12 cellular contexts compared by ENCODE assay signal in the genomic region with DNA sequence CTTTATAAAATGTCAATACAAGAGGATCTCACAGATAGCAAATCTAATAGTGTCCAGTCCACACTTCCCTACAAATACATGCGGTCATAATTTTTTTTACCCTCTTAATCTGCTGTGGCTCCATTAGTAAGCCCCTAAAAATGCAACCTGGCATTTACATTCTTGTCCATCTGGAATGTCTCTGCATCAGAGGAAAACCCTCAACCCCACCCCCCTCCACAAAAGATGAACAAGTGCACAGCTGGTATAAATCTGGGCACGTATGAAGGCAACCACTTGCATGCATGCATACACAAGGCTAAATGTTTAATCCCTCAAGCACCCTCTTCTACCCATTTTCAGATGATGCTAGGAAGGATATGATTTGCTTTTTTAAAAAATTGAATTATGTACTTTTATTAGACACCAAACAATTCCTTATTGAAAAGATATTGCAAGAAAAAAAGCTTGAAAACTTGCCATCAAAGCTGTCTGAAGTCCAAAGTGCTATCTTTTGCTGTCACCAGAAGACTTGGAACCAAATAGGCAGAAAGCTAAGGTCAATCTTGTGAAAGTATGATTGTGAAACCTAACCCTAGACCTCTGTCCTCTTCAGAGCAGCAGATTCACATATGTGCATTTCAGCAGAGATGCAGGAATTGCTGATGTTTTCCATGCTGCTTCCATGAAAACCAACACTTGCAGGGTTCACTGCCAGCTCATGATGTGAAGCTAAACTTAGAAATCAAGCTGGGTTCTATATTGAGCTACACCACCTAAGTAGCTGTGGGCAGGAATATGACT. TPM values are rescaled to one million over a fixed set of nuclear protein-coding genes. Genes with fewer than 3 reads are reported as not detected.
DNase-seq lines count a peak whose midpoint lies in the region; ATAC-seq and TF ChIP-seq lines count a peak whose summit lies in the region.
"Had no signal": no experiment of that assay in that cellular context is flagged by ENCODE, and none has a peak within 500 bp of the region (broad histone marks: within the 10 kb centered on the region; RNA-seq: fewer than 3 reads in every experiment).

No MANE protein-coding gene starts in this region.

- H3K27me3 ChIP-seq in right atrium auricular region (no peaks in the 10 kb centered on the region), transverse colon (no peaks in the 10 kb centered on the region)
- H3K27me3 ChIP-seq: upper lobe of left lung had no signal

- TF ChIP-seq POLR2A in transverse colon (IDR thresholded peaks at IDR 0.05) = no peak

- H3K9me3 ChIP-seq in right atrium auricular region (no peaks in the 10 kb centered on the region), transverse colon (no peaks in the 10 kb centered on the region)
- H3K9me3 ChIP-seq: upper lobe of left lung had no signal

- in situ Hi-C loops in transverse colon (cut with MboI; ENCODE audit: low pct_ligation_motif_present in 1 of 4, low pct_unique_long_range_greater_than_20kb in 1 of 4, low sequenced_read_pairs in 3 of 4) = no loop called here

- intact Hi-C loops in transverse colon (cut with DNase I; ENCODE audit: low total_unique reads) = no loop called here

- no peak for ATAC-seq in GM21619 (IDR thresholded peaks at IDR 0.05; ENCODE audit: unreplicated experiment)

- DNase-seq in NCI-H2171 treated with DMSO at 0.1 percent for 48 hours (lab: John Stamatoyannopoulos, UW) (peak; percentile 1), NCI-H2171 (lab: John Stamatoyannopoulos, UW) (no peak), amniotic epithelial cell (ENCODE audit: low read depth) (peak; percentile 85), right atrium auricular region (ENCODE audit: low spot score) (no peak), transverse colon (no peak), T-helper 1 cell (no peak)
- no peak for DNase-seq in activated CD4-positive, alpha-beta T cell treated with anti-CD3 and anti-CD28 coated beads for 4 hours
- DNase-seq: activated naive CD4-positive, alpha-beta T cell treated with anti-CD3 and anti-CD28 coated beads for 36 hours; stimulated activated CD4-positive, alpha-beta T cell treated with anti-CD3 and anti-CD28 coated beads, Interleukin-4, amount 100 ng/mL, for 1 hour; upper lobe of left lung had no signal

- TF ChIP-seq EP300 in transverse colon (IDR thresholded peaks at IDR 0.05; ENCODE audit: low read depth) = no peak

- TF ChIP-seq CTCF in right atrium auricular region (IDR thresholded peaks at IDR 0.05) = no peak
- TF ChIP-seq CTCF in transverse colon (IDR thresholded peaks at IDR 0.05) = no peak

- WGBS in transverse colon (ENCODE audit: low coverage in 1 of 2), 2 donors = 40 to 77% methylated on average over 1 to 2 of the region's 2 CpGs

- H3K27ac ChIP-seq in right atrium auricular region (peak overlapping the region; percentile 69 to 82), transverse colon (peak overlapping the region in 3 of 4 donors; percentile 41 to 66 (median 62))
- H3K27ac ChIP-seq: 22Rv1 had no signal

- H3K4me1 ChIP-seq in right atrium auricular region = peaks cover 0 to 54% of the 10 kb centered on the region in 2 donors
- H3K4me1 ChIP-seq in transverse colon = peaks cover 6 to 19% (median 9%) of the 10 kb centered on the region in 4 donors

- H3K4me3 ChIP-seq in right atrium auricular region (no peak overlapping the region), transverse colon (no peak overlapping the region)
- H3K4me3 ChIP-seq: upper lobe of left lung had no signal

- H3K36me3 ChIP-seq in right atrium auricular region (no peaks in the 10 kb centered on the region), transverse colon (no peaks in the 10 kb centered on the region)
- H3K36me3 ChIP-seq: upper lobe of left lung had no signal

RNA-seq across cellular contexts. Expression of a gene that starts 39.0 kb away (rescaled TPM):
- total RNA-seq in right atrium auricular region = 10 to 100 TPM; 14.6 to 15.8 TPM
- total RNA-seq in transverse colon = 10 to 100 TPM in 3 of 4 donors, 1 to 10 TPM in 1; 6.2 to 20.9 (median 12.8) TPM

Comparison
In these comparisons a context has a peak if more than half of its experiments do, and no peak if none do; other contexts are left out.
1. DNase-seq: peak in NCI-H2171 treated with DMSO at 0.1 percent for 48 hours (single experiment) and amniotic epithelial cell (single experiment); none in NCI-H2171 (single experiment), right atrium auricular region (single experiment), transverse colon (single experiment), T-helper 1 cell (0 of 5) and activated CD4-positive, alpha-beta T cell treated with anti-CD3 and anti-CD28 coated beads for 4 hours (0 of 2).